Comparison of ENCODE assay signal across 8 cellular contexts in the genomic region with DNA sequence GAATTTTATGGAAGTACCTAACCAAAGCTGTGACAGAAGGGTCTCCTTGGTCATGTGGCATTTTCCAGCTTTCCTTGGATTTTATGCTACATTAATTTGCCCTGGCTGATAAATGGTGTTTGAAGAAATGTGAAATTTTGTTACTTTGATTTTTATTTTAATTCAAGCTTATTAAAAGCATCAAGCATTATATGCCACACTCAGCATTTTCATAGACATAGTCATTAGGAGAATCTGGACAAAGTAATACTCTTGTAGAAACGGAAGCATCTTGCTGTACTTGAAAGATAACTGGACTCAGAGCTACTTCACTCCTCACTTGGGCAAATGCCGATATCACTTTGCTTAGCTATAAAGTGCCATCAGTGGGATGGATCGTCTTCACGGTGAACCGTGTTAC.
"Had no signal": no experiment of that assay in that cellular context is flagged by ENCODE, and none has a peak within 500 bp of the region (broad histone marks: within the 10 kb centered on the region; RNA-seq: fewer than 3 reads in every experiment).

No MANE protein-coding gene starts in this region.

- H3K27ac ChIP-seq: GM23248, HL-60 had no signal

- H3K4me1 ChIP-seq: HAP-1 had no signal

- DNase-seq: GM23248, GOT3, H7, HFFc6, KG1 had no signal

- H3K36me3 ChIP-seq: HAP-1 had no signal

- H3K9ac ChIP-seq: GM23248 had no signal

- H2AFZ ChIP-seq: GM23248 had no signal

- ATAC-seq: HCT116 had no signal

- H3K4me3 ChIP-seq: GM23248, HAP-1 had no signal

- H3K9me3 ChIP-seq: HAP-1 had no signal
